In genomic region chr15:88395241-88395640, GRCh38 we compare ENCODE assay signal across 20 cellular contexts.
"Had no signal": no experiment of that assay in that cellular context is flagged by ENCODE, and none has a peak within 500 bp of the region (broad histone marks: within the 10 kb centered on the region; RNA-seq: fewer than 3 reads in every experiment).

No MANE protein-coding gene starts in this region.

- H3K4me1 ChIP-seq: adrenal gland, esophagus muscularis mucosa, thyroid gland had no signal

- H3K27me3 ChIP-seq: adrenal gland, thyroid gland had no signal

- H3K9me3 Mint-ChIP-seq: activated naive CD4-positive, alpha-beta T cell treated with anti-CD3 and anti-CD28 coated beads, Interleukin-2, amount 50 U/mL, for 72 hours; activated T-helper 1 cell treated with anti-CD3 and anti-CD28 coated beads, Interleukin-12 subunit alpha, Interleukin-12 subunit beta, Interleukin-2, Interleukin-4 antibody, amounts not matched to agents 30 ng/mL and 10 ng/mL and 1 ng/mL, durations not matched to agents 14 hours and 24 hours and 36 hours; dendritic cell treated with granulocyte-macrophage colony-stimulating factor and Interleukin-4, amounts not matched to agents 40 ng/mL and 50 ng/mL, for 4 days; mesothelial cell of epicardium; T-cell had no signal

- H3K36me3 Mint-ChIP-seq: activated naive CD4-positive, alpha-beta T cell treated with anti-CD3 and anti-CD28 coated beads, Interleukin-2, amount 50 U/mL, for 72 hours; mesothelial cell of epicardium; T-cell had no signal

- H3K9me3 ChIP-seq: adrenal gland, thyroid gland had no signal

- H3K27ac ChIP-seq: adrenal gland, esophagus muscularis mucosa, thyroid gland had no signal

- H3K27ac Mint-ChIP-seq: activated naive CD4-positive, alpha-beta T cell treated with anti-CD3 and anti-CD28 coated beads, Interleukin-2, amount 50 U/mL, for 72 hours; activated T-helper 1 cell treated with anti-CD3 and anti-CD28 coated beads, Interleukin-12 subunit alpha, Interleukin-12 subunit beta, Interleukin-2, Interleukin-4 antibody, amounts not matched to agents 30 ng/mL and 10 ng/mL and 1 ng/mL, durations not matched to agents 14 hours and 24 hours and 36 hours; dendritic cell treated with granulocyte-macrophage colony-stimulating factor and Interleukin-4, amounts not matched to agents 40 ng/mL and 50 ng/mL, for 4 days; mesothelial cell of epicardium; nephron progenitor cell; T-cell had no signal

- H3K36me3 ChIP-seq: adrenal gland, esophagus muscularis mucosa, heart right ventricle, thyroid gland had no signal

- H3K4me1 Mint-ChIP-seq: mesothelial cell of epicardium, T-cell had no signal

- H3K4me3 ChIP-seq: adrenal gland, esophagus muscularis mucosa, heart right ventricle, lung, thyroid gland had no signal

- ATAC-seq: activated naive CD4-positive, alpha-beta T cell treated with anti-CD3 and anti-CD28 coated beads, Interleukin-2, amount 50 U/mL, for 72 hours; T-cell had no signal

- H3K4me3 Mint-ChIP-seq: activated T-helper 1 cell treated with anti-CD3 and anti-CD28 coated beads, Interleukin-12 subunit alpha, Interleukin-12 subunit beta, Interleukin-2, Interleukin-4 antibody, amounts not matched to agents 30 ng/mL and 10 ng/mL and 1 ng/mL, durations not matched to agents 14 hours and 24 hours and 36 hours; dendritic cell treated with granulocyte-macrophage colony-stimulating factor and Interleukin-4, amounts not matched to agents 40 ng/mL and 50 ng/mL, for 4 days; mesothelial cell of epicardium; nephron progenitor cell; T-cell had no signal

- DNase-seq: activated CD4-positive, alpha-beta T cell treated with anti-CD3 and anti-CD28 coated beads for 48 hours; activated CD4-positive, CD25-positive, alpha-beta regulatory T cell; activated CD8-positive, alpha-beta memory T cell treated with anti-CD3 and anti-CD28 coated beads for 24 hours; activated gamma-delta T cell treated with Interleukin-2 at 50 U/mL for 16 hours; effector memory CD4-positive, alpha-beta T cell; heart right ventricle; nephron progenitor cell; nucleus accumbens; posterior cingulate gyrus; stimulated activated CD8-positive, alpha-beta memory T cell treated with anti-CD3 and anti-CD28 coated beads, Interleukin-4, amount 100 ng/mL, for 48 hours; stimulated activated naive CD4-positive, alpha-beta T cell treated with Interleukin-2 at 50 U/mL for 16 hours; T-cell; thyroid gland had no signal
